Comparison of ENCODE assay signal across 8 cellular contexts in the genomic region with DNA sequence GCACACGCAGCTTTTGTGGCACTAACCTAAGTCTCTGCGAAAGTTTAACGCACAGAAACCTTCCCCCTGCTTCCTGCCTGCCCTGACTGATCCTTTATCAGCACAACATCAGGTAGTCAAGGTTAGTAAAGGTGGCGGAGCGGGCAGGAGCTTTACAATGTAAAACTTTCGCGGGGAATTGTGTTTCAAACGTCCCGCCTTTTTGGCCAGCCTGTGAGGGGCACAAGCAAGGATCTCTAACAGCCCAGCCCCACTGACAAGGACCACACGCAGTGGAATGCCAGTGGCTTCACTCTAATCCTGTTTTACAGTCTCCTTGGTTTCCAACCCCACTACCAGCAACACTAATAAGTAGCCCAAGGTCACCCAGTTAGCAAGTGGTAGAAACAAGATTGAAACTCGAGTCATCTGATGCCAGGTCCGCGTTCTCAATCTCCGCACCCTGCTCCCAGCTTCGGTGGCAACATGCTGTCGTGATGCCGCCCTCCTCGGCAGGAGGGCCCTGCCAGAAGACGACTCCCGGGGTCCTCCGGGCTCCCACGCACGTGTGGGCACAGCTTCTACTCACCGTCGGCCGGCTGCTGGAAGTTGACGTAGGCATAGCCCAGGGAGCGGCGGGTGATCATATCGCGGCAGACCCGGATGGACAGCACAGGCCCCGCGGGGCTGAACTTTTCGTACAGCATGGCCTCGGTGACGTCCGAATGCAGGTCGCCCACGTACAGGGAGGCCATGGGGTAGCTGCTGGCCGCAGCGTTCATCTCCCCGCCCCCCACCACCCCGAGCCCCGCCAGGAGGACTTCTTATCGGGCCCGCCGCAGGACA. TPM values are rescaled to one million over a fixed set of nuclear protein-coding genes. Genes with fewer than 3 reads are reported as not detected.
DNase-seq lines count a peak whose midpoint lies in the region; ATAC-seq and TF ChIP-seq lines count a peak whose summit lies in the region.

No MANE protein-coding gene starts in this region.

- peaks cover 53% of the 10 kb centered on the region for H3K36me3 Mint-ChIP-seq in activated naive CD8-positive, alpha-beta T cell treated with anti-CD3 and anti-CD28 coated beads, Interleukin-2, amount 50 U/mL, for 24 hours (ENCODE audit: low read depth)

- H3K4me1 ChIP-seq in heart right ventricle = peaks cover 4 to 48% (median 36%) of the 10 kb centered on the region in 9 donors
- peaks cover 4 to 16% of the 10 kb centered on the region in 2 experiments for H3K4me1 ChIP-seq in trophoblast cell (ENCODE audit: control insufficient read depth in 1 of 2, insufficient read depth in 2 of 2, low read length in 2 of 2)

- peaks cover 43% of the 10 kb centered on the region for H3K4me1 Mint-ChIP-seq in activated naive CD8-positive, alpha-beta T cell treated with anti-CD3 and anti-CD28 coated beads, Interleukin-2, amount 50 U/mL, for 24 hours

- peak overlapping the region; percentile 86 for H3K4me3 Mint-ChIP-seq in activated naive CD8-positive, alpha-beta T cell treated with anti-CD3 and anti-CD28 coated beads, Interleukin-2, amount 50 U/mL, for 24 hours

- TF ChIP-seq CTCF in heart right ventricle (IDR thresholded peaks at IDR 0.05) = no peak

- H3K27ac ChIP-seq in heart right ventricle (peak overlapping the region; percentile 63 to 96 (median 94)), trophoblast cell (ENCODE audit: low read depth, low read length) (peak overlapping the region; percentile 55)

- no peak overlapping the region for H2BK120ac ChIP-seq in trophoblast cell (ENCODE audit: insufficient read depth, low read length, poor library complexity)

- H3K36me3 ChIP-seq in heart right ventricle = peaks cover 0 to 50% (median 21%) of the 10 kb centered on the region in 9 donors
- H3K36me3 ChIP-seq in trophoblast cell (ENCODE audit: control insufficient read depth in 1 of 2, insufficient read depth in 2 of 2, low read length in 2 of 2) = peaks cover 15 to 31% of the 10 kb centered on the region in 2 experiments

- no peaks in the 10 kb centered on the region for H3K9me3 Mint-ChIP-seq in activated naive CD8-positive, alpha-beta T cell treated with anti-CD3 and anti-CD28 coated beads, Interleukin-2, amount 50 U/mL, for 24 hours

- H2AFZ ChIP-seq in trophoblast cell (ENCODE audit: insufficient read depth, low read length, poor library complexity) = peak overlapping the region; percentile 77

- intact Hi-C loops in heart right ventricle (cut with DNase I) = loop anchor here in 2 of 10 donors (5.0 to 10.0 kb wide), 2 partner anchors 647 to 711 kb away; no protein-coding TSS in a partner anchor

- H2BK5ac ChIP-seq in trophoblast cell (ENCODE audit: low read depth, low read length, poor library complexity) = no peak overlapping the region

- H3K9ac ChIP-seq in trophoblast cell (ENCODE audit: low read length) = peak overlapping the region; percentile 85

- DNase-seq in DMS153 treated with DMSO at 0.1 percent for 48 hours (lab: John Stamatoyannopoulos, UW; ENCODE audit: unreplicated experiment) (peak; percentile 60), heart right ventricle (peak; percentile 58 to 73), trophoblast cell (peak; percentile 82 to 83)
- DNase-seq in activated naive CD8-positive, alpha-beta T cell treated with anti-CD3 and anti-CD28 coated beads, Interleukin-2, amount 50 U/mL, for 24 hours = peak; percentile 54

- H3K27me3 Mint-ChIP-seq in activated naive CD8-positive, alpha-beta T cell treated with anti-CD3 and anti-CD28 coated beads, Interleukin-2, amount 50 U/mL, for 24 hours = no peaks in the 10 kb centered on the region

- peak overlapping the region; percentile 27 for H4K12ac ChIP-seq in trophoblast cell (ENCODE audit: low read depth, low read length)

- H3K27me3 ChIP-seq in heart right ventricle (no peaks in the 10 kb centered on the region), trophoblast cell (ENCODE audit: insufficient read depth, low read length) (no peaks in the 10 kb centered on the region)

- peaks cover 29% of the 10 kb centered on the region for H3K79me2 ChIP-seq in trophoblast cell (ENCODE audit: control insufficient read depth, insufficient read depth, low read length, poor library complexity)

- peak overlapping the region; percentile 81 for H3K4me2 ChIP-seq in trophoblast cell (ENCODE audit: low read length)

- WGBS in heart right ventricle, 2 donors = 3 to 5% methylated on average over 48 of the region's 48 CpGs
- WGBS in trophoblast cell (ENCODE audit: extremely low coverage, insufficient coverage, insufficient read length) = no CpG with 5 or more reads among the region's 48 CpGs

- peak overlapping the region; percentile 89 for H3K27ac Mint-ChIP-seq in activated naive CD8-positive, alpha-beta T cell treated with anti-CD3 and anti-CD28 coated beads, Interleukin-2, amount 50 U/mL, for 24 hours

- H3K18ac ChIP-seq in trophoblast cell (ENCODE audit: low read length) = no peak overlapping the region

- H3K23ac ChIP-seq in trophoblast cell (ENCODE audit: low read length) = peak overlapping the region; percentile 28

- no peak overlapping the region for H2BK12ac ChIP-seq in trophoblast cell (ENCODE audit: low read length)

- peak overlapping the region; percentile 72 to 94 (median 83) for H3K4me3 ChIP-seq in heart right ventricle
- peak overlapping the region; percentile 82 for H3K4me3 ChIP-seq in trophoblast cell (ENCODE audit: low read depth, low read length)

- H4K8ac ChIP-seq in trophoblast cell (ENCODE audit: low read depth, low read length) = peak overlapping the region; percentile 28

- no peak overlapping the region for H2AK5ac ChIP-seq in trophoblast cell (ENCODE audit: low read length)

- ATAC-seq in HG03066 (IDR thresholded peaks at IDR 0.05; ENCODE audit: low read depth, unreplicated experiment) (peak; percentile 19), SK-N-SH treated with all-trans-retinoic acid at 6 μM for 48 hours (peak; percentile 64), heart right ventricle (peak; percentile 43 to 79 (median 68)), GM19324 (IDR thresholded peaks at IDR 0.05; ENCODE audit: low FRiP score, unreplicated experiment) (no peak), HG02623 (IDR thresholded peaks at IDR 0.05; ENCODE audit: unreplicated experiment) (no peak)
- ATAC-seq in activated naive CD8-positive, alpha-beta T cell treated with anti-CD3 and anti-CD28 coated beads, Interleukin-2, amount 50 U/mL, for 24 hours = peak; percentile 50

- peak overlapping the region; percentile 89 for H3K14ac ChIP-seq in trophoblast cell (ENCODE audit: low read length)

- peak overlapping the region; percentile 34 for H4K91ac ChIP-seq in trophoblast cell (ENCODE audit: low read depth, low read length)

- peaks cover 10% of the 10 kb centered on the region for H3K79me1 ChIP-seq in trophoblast cell (ENCODE audit: low read length)

- H3K4ac ChIP-seq in trophoblast cell (ENCODE audit: low read depth, low read length) = peak overlapping the region; percentile 100

- H3K9me3 ChIP-seq in heart right ventricle = no peaks in the 10 kb centered on the region
- no peaks in the 10 kb centered on the region for H3K9me3 ChIP-seq in trophoblast cell (ENCODE audit: insufficient read depth, low read depth, low read length)

TF ChIP-seq in SK-N-SH treated with all-trans-retinoic acid at 6 μM for 48 hours, 23 proteins besides CTCF, POLR2A, EP300 and RAD21 (continues in another document):
- TF ChIP-seq, protein P1, sequence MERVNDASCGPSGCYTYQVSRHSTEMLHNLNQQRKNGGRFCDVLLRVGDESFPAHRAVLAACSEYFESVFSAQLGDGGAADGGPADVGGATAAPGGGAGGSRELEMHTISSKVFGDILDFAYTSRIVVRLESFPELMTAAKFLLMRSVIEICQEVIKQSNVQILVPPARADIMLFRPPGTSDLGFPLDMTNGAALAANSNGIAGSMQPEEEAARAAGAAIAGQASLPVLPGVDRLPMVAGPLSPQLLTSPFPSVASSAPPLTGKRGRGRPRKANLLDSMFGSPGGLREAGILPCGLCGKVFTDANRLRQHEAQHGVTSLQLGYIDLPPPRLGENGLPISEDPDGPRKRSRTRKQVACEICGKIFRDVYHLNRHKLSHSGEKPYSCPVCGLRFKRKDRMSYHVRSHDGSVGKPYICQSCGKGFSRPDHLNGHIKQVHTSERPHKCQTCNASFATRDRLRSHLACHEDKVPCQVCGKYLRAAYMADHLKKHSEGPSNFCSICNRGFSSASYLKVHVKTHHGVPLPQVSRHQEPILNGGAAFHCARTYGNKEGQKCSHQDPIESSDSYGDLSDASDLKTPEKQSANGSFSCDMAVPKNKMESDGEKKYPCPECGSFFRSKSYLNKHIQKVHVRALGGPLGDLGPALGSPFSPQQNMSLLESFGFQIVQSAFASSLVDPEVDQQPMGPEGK (CRISPR knock-in tag; IDR thresholded peaks at IDR 0.05; ENCODE audit: borderline replicate concordance) = no peak
- TF ChIP-seq ARNTL (CRISPR knock-in tag; IDR thresholded peaks at IDR 0.05; ENCODE audit: borderline replicate concordance, low read depth) (no peak), ZNF70 (CRISPR knock-in tag; IDR thresholded peaks at IDR 0.05) (no peak)
- TF ChIP-seq, protein P2, sequence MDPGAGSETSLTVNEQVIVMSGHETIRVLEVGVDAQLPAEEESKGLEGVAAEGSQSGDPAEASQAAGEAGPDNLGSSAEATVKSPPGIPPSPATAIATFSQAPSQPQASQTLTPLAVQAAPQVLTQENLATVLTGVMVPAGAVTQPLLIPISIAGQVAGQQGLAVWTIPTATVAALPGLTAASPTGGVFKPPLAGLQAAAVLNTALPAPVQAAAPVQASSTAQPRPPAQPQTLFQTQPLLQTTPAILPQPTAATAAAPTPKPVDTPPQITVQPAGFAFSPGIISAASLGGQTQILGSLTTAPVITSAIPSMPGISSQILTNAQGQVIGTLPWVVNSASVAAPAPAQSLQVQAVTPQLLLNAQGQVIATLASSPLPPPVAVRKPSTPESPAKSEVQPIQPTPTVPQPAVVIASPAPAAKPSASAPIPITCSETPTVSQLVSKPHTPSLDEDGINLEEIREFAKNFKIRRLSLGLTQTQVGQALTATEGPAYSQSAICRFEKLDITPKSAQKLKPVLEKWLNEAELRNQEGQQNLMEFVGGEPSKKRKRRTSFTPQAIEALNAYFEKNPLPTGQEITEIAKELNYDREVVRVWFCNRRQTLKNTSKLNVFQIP (CRISPR knock-in tag; IDR thresholded peaks at IDR 0.05; ENCODE audit: borderline replicate concordance, low read depth) = no peak

RNA-seq across cellular contexts. Expression of a gene that starts 1.2 kb away (rescaled TPM):
- total RNA-seq in heart right ventricle = 100 to 1,000 TPM; 184 to 311 (median 229) TPM
- polyA plus RNA-seq in heart right ventricle = 100 to 1,000 TPM; 143 to 188 TPM
- polyA plus RNA-seq in trophoblast cell (2013) = 159 and 165 TPM in 2 replicates

Comparison
In these comparisons a context has a peak if more than half of its experiments do, and no peak if none do; other contexts are left out.
1. ATAC-seq: peak in HG03066 (single experiment), SK-N-SH treated with all-trans-retinoic acid at 6 μM for 48 hours (single experiment), activated naive CD8-positive, alpha-beta T cell treated with anti-CD3 and anti-CD28 coated beads, Interleukin-2, amount 50 U/mL, for 24 hours (single experiment) and heart right ventricle (8 of 8); none in GM19324 (single experiment) and HG02623 (single experiment).
2. Peak in every context shown above with its lines, with median percentiles within 50 percentile points of each other: DNase-seq.